ENCODE assay signal across 1 cellular context in genomic region chr22:27317961-27318360, GRCh38.
TF ChIP-seq lines count a peak whose summit lies in the region.

No MANE protein-coding gene starts in this region.

TF ChIP-seq in GM23338, 12 proteins besides CTCF, POLR2A, EP300 and RAD21 (continued from another document):
- TF ChIP-seq, protein P1, sequence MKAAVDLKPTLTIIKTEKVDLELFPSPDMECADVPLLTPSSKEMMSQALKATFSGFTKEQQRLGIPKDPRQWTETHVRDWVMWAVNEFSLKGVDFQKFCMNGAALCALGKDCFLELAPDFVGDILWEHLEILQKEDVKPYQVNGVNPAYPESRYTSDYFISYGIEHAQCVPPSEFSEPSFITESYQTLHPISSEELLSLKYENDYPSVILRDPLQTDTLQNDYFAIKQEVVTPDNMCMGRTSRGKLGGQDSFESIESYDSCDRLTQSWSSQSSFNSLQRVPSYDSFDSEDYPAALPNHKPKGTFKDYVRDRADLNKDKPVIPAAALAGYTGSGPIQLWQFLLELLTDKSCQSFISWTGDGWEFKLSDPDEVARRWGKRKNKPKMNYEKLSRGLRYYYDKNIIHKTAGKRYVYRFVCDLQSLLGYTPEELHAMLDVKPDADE (IDR thresholded peaks at IDR 0.05), result no peak
- TF ChIP-seq NANOG (IDR thresholded peaks at IDR 0.05; ENCODE audit: borderline replicate concordance) (no peak), EZH2 (IDR thresholded peaks at IDR 0.05; ENCODE audit: low read depth, unreplicated experiment) (no peak), JUNB (IDR thresholded peaks at IDR 0.05; ENCODE audit: unreplicated experiment) (no peak), CREB1 (CRISPR knock-in tag; IDR thresholded peaks at IDR 0.05; ENCODE audit: low read depth) (no peak), ZNF331 (CRISPR knock-in tag; IDR thresholded peaks at IDR 0.05; ENCODE audit: low read depth) (no peak), POLR2AphosphoS5 (IDR thresholded peaks at IDR 0.05; ENCODE audit: low read depth) (no peak), REST (IDR thresholded peaks at IDR 0.05; ENCODE audit: unreplicated experiment) (no peak), EZH2phosphoT487 (IDR thresholded peaks at IDR 0.05; ENCODE audit: unreplicated experiment) (no peak), ZNF114 (CRISPR knock-in tag; IDR thresholded peaks at IDR 0.05) (no peak)
